In genomic region chr14:95258754-95259593, GRCh38 we compare ENCODE assay signal across 1 cellular context.
TF ChIP-seq lines count a peak whose summit lies in the region.

No MANE protein-coding gene starts in this region.

TF ChIP-seq in GM12878, 131 proteins besides CTCF, POLR2A, EP300 and RAD21 (continued from another document):
- TF ChIP-seq ZBTB11 (CRISPR knock-in tag; IDR thresholded peaks at IDR 0.05) (no peak), CEBPZ (IDR thresholded peaks at IDR 0.05; ENCODE audit: low read depth, low read length) (no peak), ZNF217 (IDR thresholded peaks at IDR 0.05) (no peak), NR2F1 (conservative IDR thresholded peaks at IDR 0.05) (no peak), PAX5 (IDR thresholded peaks at IDR 0.05; ENCODE audit: borderline replicate concordance, low read depth, low read length) (no peak), BCL3 (IDR thresholded peaks at IDR 0.05; ENCODE audit: borderline replicate concordance, insufficient read depth, low read depth, low read length, poor library complexity, severe bottlenecking) (peak; percentile 1)
